ENCODE assay signal across 9 cellular contexts in genomic region chr9:136849960-136850865, GRCh38. TPM values are rescaled to one million over a fixed set of nuclear protein-coding genes. Genes with fewer than 3 reads are reported as not detected.
DNase-seq lines count a peak whose midpoint lies in the region; ATAC-seq and TF ChIP-seq lines count a peak whose summit lies in the region.
"Had no signal": no experiment of that assay in that cellular context is flagged by ENCODE, and none has a peak within 500 bp of the region (broad histone marks: within the 10 kb centered on the region; RNA-seq: fewer than 3 reads in every experiment).

No MANE protein-coding gene starts in this region.

- POLR2A ChIA-PET in A673 (lab: Charles Lee; ENCODE audit: low non-redundant PET) = no interaction called here

- H3K4me3 ChIP-seq in A673 (ENCODE audit: low read depth, low read length, poor library complexity, severe bottlenecking) (peak overlapping the region; percentile 78), LNCaP clone FGC (ENCODE audit: low read depth, low read length) (peak overlapping the region; percentile 99), colonic mucosa (peak overlapping the region; percentile 84), muscle layer of duodenum (ENCODE audit: low read depth in 1 of 2, low read length in 2 of 2) (peak overlapping the region; percentile 68 to 85)

- H3K27ac ChIP-seq in A673 (ENCODE audit: low read depth, low read length, poor library complexity, severe bottlenecking) = peak overlapping the region; percentile 80
- H3K27ac ChIP-seq in colonic mucosa = peak overlapping the region; percentile 89
- peak overlapping the region; percentile 45 for H3K27ac ChIP-seq in muscle layer of duodenum (ENCODE audit: low read length)

- intact Hi-C loops in A673 (cut with micrococcal nuclease; ENCODE audit: unreplicated experiment) (no loop called here), colonic mucosa (cut with DNase I) (loop anchor here (10.0 kb wide), 1 partner anchor 55 kb away; the partner anchor contains the start of genes CCDC183 and TMEM141)

- DNase-seq in A673 (ENCODE audit: low spot score) (no peak), LNCaP clone FGC (ENCODE audit: low read depth) (no peak), colonic mucosa (no peak), putamen (ENCODE audit: low spot score) (no peak), RKO (ENCODE audit: low spot score) (no peak), inferior parietal cortex (ENCODE audit: extremely low spot score) (no peak)
- DNase-seq: OCI-M1 had no signal

- H3K9me3 ChIP-seq in A673 (ENCODE audit: low read depth, low read length, poor library complexity, severe bottlenecking) = no peaks in the 10 kb centered on the region
- no peaks in the 10 kb centered on the region for H3K9me3 ChIP-seq in colonic mucosa
- H3K9me3 ChIP-seq in muscle layer of duodenum (ENCODE audit: control insufficient read depth in 1 of 2, low read length in 2 of 2) = no peaks in the 10 kb centered on the region

- CTCF ChIA-PET in A673 (lab: Charles Lee) = interaction anchor here (0.6 kb wide), 1 partner anchor 187 kb away, joined by 4 read pairs; no protein-coding TSS in a partner anchor

- TF ChIP-seq CTCF in A673 (conservative IDR thresholded peaks at IDR 0.05; ENCODE audit: low read depth, low read length) = no peak
- no peak for TF ChIP-seq CTCF in LNCaP clone FGC (IDR thresholded peaks at IDR 0.05; ENCODE audit: control insufficient read depth, extremely low read depth, insufficient read depth)
- TF ChIP-seq CTCF in colonic mucosa (IDR thresholded peaks at IDR 0.05) = no peak

- no peaks in the 10 kb centered on the region for H3K27me3 ChIP-seq in A673 (replicated peaks; ENCODE audit: insufficient read depth, low read depth, low read length, poor library complexity)
- H3K27me3 ChIP-seq in colonic mucosa = peaks cover 10% of the 10 kb centered on the region
- H3K27me3 ChIP-seq in muscle layer of duodenum (ENCODE audit: low read depth, low read length) = no peaks in the 10 kb centered on the region

- H3K4me1 ChIP-seq in A673 (ENCODE audit: insufficient read depth, low read length, poor library complexity, severe bottlenecking) (peaks cover 9% of the 10 kb centered on the region), colonic mucosa (peaks cover 6% of the 10 kb centered on the region), muscle layer of duodenum (ENCODE audit: control insufficient read depth in 1 of 2, insufficient read depth in 2 of 2, low read length in 2 of 2) (peaks cover 6 to 39% of the 10 kb centered on the region in 2 donors)

- H3K9ac ChIP-seq in colonic mucosa (ENCODE audit: low read depth in 2 of 2, low read length in 2 of 2) = peak overlapping the region; percentile 81 to 87

- TSS peak; percentile 69 for BruUV-seq in A673 (replicated peaks; lab: Mats Ljungman, UMichigan)

- no peak for ATAC-seq in GM21515 (IDR thresholded peaks at IDR 0.05; ENCODE audit: unreplicated experiment)

- no peaks in the 10 kb centered on the region for H3K36me3 ChIP-seq in A673 (ENCODE audit: insufficient read depth, low read length, poor library complexity, severe bottlenecking)
- H3K36me3 ChIP-seq in colonic mucosa = no peaks in the 10 kb centered on the region
- peaks cover 0 to 9% of the 10 kb centered on the region in 2 donors for H3K36me3 ChIP-seq in muscle layer of duodenum (ENCODE audit: control insufficient read depth in 1 of 2, insufficient read depth in 2 of 2, low read length in 2 of 2)

RNA-seq across cellular contexts. Expression of gene PHPT1, which starts 1.0 kb away (rescaled TPM):
- total RNA-seq in A673 (2021) = 94.7 and 109 TPM in 2 replicates
- total RNA-seq in colonic mucosa = 100 to 1,000 TPM; 137 to 176 TPM

RNA-seq across cellular contexts. Expression of gene MAMDC4, which starts 1.9 kb away (rescaled TPM):
- 7.9 and 10.1 TPM in 2 replicates for total RNA-seq in A673 (2021)
- total RNA-seq in colonic mucosa = 10 to 100 TPM; 11.0 to 61.7 TPM

RNA-seq across cellular contexts. Expression of gene AJM1, which starts 7.9 kb away (rescaled TPM):
- total RNA-seq in A673 (2021) (1.8 and 2.0 TPM in 2 replicates), colonic mucosa (10 to 100 TPM; 11.5 to 17.1 TPM)

RNA-seq across cellular contexts. Expression of gene EDF1, which starts 15.9 kb away (rescaled TPM):
- total RNA-seq in A673 (2021) (321 and 330 TPM in 2 replicates), colonic mucosa (100 to 1,000 TPM; 442 to 494 TPM)

RNA-seq across cellular contexts. Expression of gene TRAF2, which starts 36.1 kb away (rescaled TPM):
- total RNA-seq in A673 (2021) (29.2 and 33.2 TPM in 2 replicates), colonic mucosa (10 to 100 TPM; 22.4 to 50.6 TPM)
